In genomic region chr2:109064660-109065306, GRCh38 we compare ENCODE assay signal across 22 cellular contexts.
"Had no signal": no experiment of that assay in that cellular context is flagged by ENCODE, and none has a peak within 500 bp of the region (broad histone marks: within the 10 kb centered on the region; RNA-seq: fewer than 3 reads in every experiment).

No MANE protein-coding gene starts in this region.

- H3K9me3 ChIP-seq: breast epithelium, left lung, neutrophil, prostate gland, vagina had no signal

- H3K9me3 Mint-ChIP-seq: activated B cell treated with CpG ODN at 0.5 μM for 24 hours; activated CD8-positive, alpha-beta T cell treated with anti-CD3 and anti-CD28 coated beads for 36 hours; activated naive CD4-positive, alpha-beta T cell treated with anti-CD3 and anti-CD28 coated beads, Interleukin-2, amount 50 U/mL, for 24 hours; activated naive CD8-positive, alpha-beta T cell treated with anti-CD3 and anti-CD28 coated beads, Interleukin-2, amount 50 U/mL, for 24 hours; activated T-cell treated with anti-CD3 and anti-CD28 coated beads, Interleukin-2, amount 50 U/mL, for 4 hours; activated T-helper 17 cell treated with anti-CD3 and anti-CD28 coated beads, Interleukin-2, amount 50 U/mL, for 72 hours; dendritic cell treated with granulocyte-macrophage colony-stimulating factor and Interleukin-4, amounts not matched to agents 40 ng/mL and 50 ng/mL, for 4 days; endodermal cell; natural killer cell treated with Interleukin-12 subunit alpha and Interleukin-12 subunit beta and Interleukin-15 and Interleukin-18, amount 100 ng/mL, for 72 hours; stimulated activated naive CD8-positive, alpha-beta T cell treated with anti-CD3 and anti-CD28 coated beads, Interleukin-15, Interleukin-2, amounts not matched to agents 100 ng/mL and 50 ng/mL, for 24 hours; T-helper 2 cell treated with Interferon-gamma antibody and Interleukin-4, amounts not matched to agents 5 μg/mL and 100 μg/mL, for 36 hours had no signal

- H3K36me3 ChIP-seq: breast epithelium, left lung, neutrophil, prostate gland, vagina had no signal

- ATAC-seq: activated CD8-positive, alpha-beta T cell treated with anti-CD3 and anti-CD28 coated beads for 36 hours; activated naive CD8-positive, alpha-beta T cell treated with anti-CD3 and anti-CD28 coated beads, Interleukin-2, amount 50 U/mL, for 24 hours; activated T-cell treated with anti-CD3 and anti-CD28 coated beads, Interleukin-2, amount 50 U/mL, for 4 hours; activated T-helper 17 cell treated with anti-CD3 and anti-CD28 coated beads, Interleukin-2, amount 50 U/mL, for 72 hours; natural killer cell treated with Interleukin-12 subunit alpha and Interleukin-12 subunit beta and Interleukin-15 and Interleukin-18, amount 100 ng/mL, for 72 hours had no signal

- H3K4me3 Mint-ChIP-seq: activated B cell treated with CpG ODN at 0.5 μM for 24 hours; activated CD8-positive, alpha-beta T cell treated with anti-CD3 and anti-CD28 coated beads for 36 hours; activated naive CD4-positive, alpha-beta T cell treated with anti-CD3 and anti-CD28 coated beads, Interleukin-2, amount 50 U/mL, for 24 hours; activated naive CD8-positive, alpha-beta T cell treated with anti-CD3 and anti-CD28 coated beads, Interleukin-2, amount 50 U/mL, for 24 hours; activated T-cell treated with anti-CD3 and anti-CD28 coated beads, Interleukin-2, amount 50 U/mL, for 4 hours; activated T-helper 17 cell treated with anti-CD3 and anti-CD28 coated beads, Interleukin-2, amount 50 U/mL, for 72 hours; dendritic cell treated with granulocyte-macrophage colony-stimulating factor and Interleukin-4, amounts not matched to agents 40 ng/mL and 50 ng/mL, for 4 days; endodermal cell; natural killer cell treated with Interleukin-12 subunit alpha and Interleukin-12 subunit beta and Interleukin-15 and Interleukin-18, amount 100 ng/mL, for 72 hours; stimulated activated naive CD8-positive, alpha-beta T cell treated with anti-CD3 and anti-CD28 coated beads, Interleukin-15, Interleukin-2, amounts not matched to agents 100 ng/mL and 50 ng/mL, for 24 hours; T-helper 2 cell treated with Interferon-gamma antibody and Interleukin-4, amounts not matched to agents 5 μg/mL and 100 μg/mL, for 36 hours; type B pancreatic cell had no signal

- H3K4me3 ChIP-seq: breast epithelium, left lung, lung, prostate gland, vagina had no signal

- H3K27me3 Mint-ChIP-seq: activated CD8-positive, alpha-beta T cell treated with anti-CD3 and anti-CD28 coated beads for 36 hours; activated naive CD4-positive, alpha-beta T cell treated with anti-CD3 and anti-CD28 coated beads, Interleukin-2, amount 50 U/mL, for 24 hours; activated naive CD8-positive, alpha-beta T cell treated with anti-CD3 and anti-CD28 coated beads, Interleukin-2, amount 50 U/mL, for 24 hours; activated T-helper 17 cell treated with anti-CD3 and anti-CD28 coated beads, Interleukin-2, amount 50 U/mL, for 72 hours; dendritic cell treated with granulocyte-macrophage colony-stimulating factor and Interleukin-4, amounts not matched to agents 40 ng/mL and 50 ng/mL, for 4 days; stimulated activated naive CD8-positive, alpha-beta T cell treated with anti-CD3 and anti-CD28 coated beads, Interleukin-15, Interleukin-2, amounts not matched to agents 100 ng/mL and 50 ng/mL, for 24 hours had no signal

- H3K27ac Mint-ChIP-seq: activated B cell treated with CpG ODN at 0.5 μM for 24 hours; activated CD8-positive, alpha-beta T cell treated with anti-CD3 and anti-CD28 coated beads for 36 hours; activated naive CD4-positive, alpha-beta T cell treated with anti-CD3 and anti-CD28 coated beads, Interleukin-2, amount 50 U/mL, for 24 hours; activated naive CD8-positive, alpha-beta T cell treated with anti-CD3 and anti-CD28 coated beads, Interleukin-2, amount 50 U/mL, for 24 hours; activated T-helper 17 cell treated with anti-CD3 and anti-CD28 coated beads, Interleukin-2, amount 50 U/mL, for 72 hours; dendritic cell treated with granulocyte-macrophage colony-stimulating factor and Interleukin-4, amounts not matched to agents 40 ng/mL and 50 ng/mL, for 4 days; endodermal cell; natural killer cell treated with Interleukin-12 subunit alpha and Interleukin-12 subunit beta and Interleukin-15 and Interleukin-18, amount 100 ng/mL, for 72 hours; stimulated activated naive CD8-positive, alpha-beta T cell treated with anti-CD3 and anti-CD28 coated beads, Interleukin-15, Interleukin-2, amounts not matched to agents 100 ng/mL and 50 ng/mL, for 24 hours; T-helper 2 cell treated with Interferon-gamma antibody and Interleukin-4, amounts not matched to agents 5 μg/mL and 100 μg/mL, for 36 hours; type B pancreatic cell had no signal

- H3K27me3 ChIP-seq: neutrophil, vagina had no signal

- H3K27ac ChIP-seq: breast epithelium, left lung, neutrophil, prostate gland, vagina had no signal

- H3K4me1 Mint-ChIP-seq: activated B cell treated with CpG ODN at 0.5 μM for 24 hours; activated T-helper 17 cell treated with anti-CD3 and anti-CD28 coated beads, Interleukin-2, amount 50 U/mL, for 72 hours had no signal

- DNase-seq: activated B cell treated with CpG ODN at 0.5 μM for 24 hours; activated CD4-positive, alpha-beta T cell treated with anti-CD3 and anti-CD28 coated beads, Interleukin-2, amount 50 U/mL, for 1 hour; activated CD8-positive, alpha-beta T cell treated with anti-CD3 and anti-CD28 coated beads for 36 hours; activated naive CD8-positive, alpha-beta T cell treated with anti-CD3 and anti-CD28 coated beads, Interleukin-2, amount 50 U/mL, for 24 hours; activated T-cell treated with anti-CD3 and anti-CD28 coated beads, Interleukin-2, amount 50 U/mL, for 4 hours; central memory CD4-positive, alpha-beta T cell; endodermal cell; left lung; mesendoderm; T-helper 1 cell had no signal

- H3K36me3 Mint-ChIP-seq: activated naive CD4-positive, alpha-beta T cell treated with anti-CD3 and anti-CD28 coated beads, Interleukin-2, amount 50 U/mL, for 24 hours; natural killer cell treated with Interleukin-12 subunit alpha and Interleukin-12 subunit beta and Interleukin-15 and Interleukin-18, amount 100 ng/mL, for 72 hours; type B pancreatic cell had no signal

- H3K4me1 ChIP-seq: breast epithelium, left lung, prostate gland, vagina had no signal
